Comparison of ENCODE assay signal across 12 cellular contexts in the genomic region with DNA sequence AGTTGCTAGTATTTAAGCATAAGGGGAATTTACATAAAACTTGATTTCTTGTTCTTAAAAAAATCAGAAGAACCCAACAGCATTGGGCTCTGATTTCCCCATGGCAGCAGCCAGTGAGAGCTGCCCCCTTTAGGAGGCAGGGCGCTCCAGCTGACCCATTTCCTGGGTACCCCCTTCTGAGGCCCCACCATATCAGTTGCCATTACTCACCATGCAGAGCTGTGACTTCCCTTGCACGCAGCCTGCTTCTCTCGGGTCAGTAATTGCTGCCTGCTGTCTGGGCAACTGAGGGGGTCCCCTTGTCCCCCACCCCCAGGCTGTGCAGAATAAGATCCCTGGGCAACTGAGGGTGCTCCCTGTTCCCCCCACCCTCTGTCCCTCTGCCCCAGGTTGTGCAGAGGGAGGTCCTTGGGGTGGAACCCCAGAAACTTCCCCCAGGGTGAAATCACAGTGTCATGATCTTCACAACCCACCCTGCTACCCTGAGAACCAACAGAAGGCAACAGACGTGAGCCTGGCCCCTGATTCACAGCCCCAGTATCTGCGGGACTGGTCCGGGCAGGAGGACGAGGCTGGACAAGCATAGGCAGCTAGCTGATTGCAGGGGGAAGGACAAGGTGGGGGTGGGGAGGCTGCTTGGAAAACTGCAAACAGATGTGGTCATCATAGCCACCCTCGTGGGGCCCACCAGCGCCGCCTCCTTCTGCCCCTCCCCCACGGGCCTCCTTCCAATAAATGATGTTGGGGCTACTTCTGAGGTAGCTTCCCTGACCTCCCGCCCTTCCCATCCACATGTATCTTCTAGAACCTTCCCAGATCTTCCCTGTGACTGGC. TPM values are rescaled to one million over a fixed set of nuclear protein-coding genes. Genes with fewer than 3 reads are reported as not detected.
DNase-seq lines count a peak whose midpoint lies in the region; ATAC-seq and TF ChIP-seq lines count a peak whose summit lies in the region.
"Had no signal": no experiment of that assay in that cellular context is flagged by ENCODE, and none has a peak within 500 bp of the region (broad histone marks: within the 10 kb centered on the region; RNA-seq: fewer than 3 reads in every experiment).

No MANE protein-coding gene starts in this region.

- peak overlapping the region; percentile 54 for H3K27ac ChIP-seq in left ventricle myocardium inferior (replicated peaks)

- H3K27me3 Mint-ChIP-seq in brain: no peaks in the 10 kb centered on the region
- H3K27me3 Mint-ChIP-seq in stimulated activated memory B cell treated with anti-CD40 and anti-IgM and Interleukin-4, amounts not matched to agents 10 μg/mL and 1 μg/mL and 100 μg/mL, for 72 hours: peaks cover 48% of the 10 kb centered on the region

- DNase-seq in HPDE6-E6E7 (ENCODE audit: extremely low spot score): peak; percentile 71
- peak; percentile 46 for DNase-seq in left ventricle myocardium inferior
- no peak for DNase-seq in activated effector memory CD4-positive, alpha-beta T cell treated with anti-CD3 and anti-CD28 coated beads, Interleukin-2, amount 50 U/mL, for 16 hours
- no peak for DNase-seq in H4 (ENCODE audit: low spot score)
- DNase-seq in epidermal melanocyte (ENCODE audit: insufficient read length, low spot score): no peak
- no peak for DNase-seq in NCI-H1092 (lab: John Stamatoyannopoulos, UW)
- DNase-seq: activated CD4-positive, alpha-beta T cell treated with anti-CD3 and anti-CD28 coated beads, Interleukin-2, amount 50 U/mL, for 4 hours; body of pancreas; MM.1S; T-helper 17 cell had no signal

- no peaks in the 10 kb centered on the region for H3K36me3 Mint-ChIP-seq in brain
- no peaks in the 10 kb centered on the region for H3K36me3 Mint-ChIP-seq in stimulated activated memory B cell treated with anti-CD40 and anti-IgM and Interleukin-4, amounts not matched to agents 10 μg/mL and 1 μg/mL and 100 μg/mL, for 72 hours

- H3K4me1 Mint-ChIP-seq in brain: peaks cover 53% of the 10 kb centered on the region
- no peaks in the 10 kb centered on the region for H3K4me1 Mint-ChIP-seq in stimulated activated memory B cell treated with anti-CD40 and anti-IgM and Interleukin-4, amounts not matched to agents 10 μg/mL and 1 μg/mL and 100 μg/mL, for 72 hours
- H3K4me1 Mint-ChIP-seq: T-helper 17 cell had no signal

- H3K4me1 ChIP-seq in left ventricle myocardium inferior: peaks cover 34% of the 10 kb centered on the region
- H3K4me1 ChIP-seq: body of pancreas had no signal

- ATAC-seq in stimulated activated memory B cell treated with anti-CD40 and anti-IgM and Interleukin-4, amounts not matched to agents 10 μg/mL and 1 μg/mL and 100 μg/mL, for 72 hours: peak; percentile 41
- ATAC-seq: body of pancreas, T-helper 17 cell had no signal

- H3K27me3 ChIP-seq in left ventricle myocardium inferior (ENCODE audit: low read depth): no peaks in the 10 kb centered on the region
- H3K27me3 ChIP-seq: body of pancreas had no signal

- H3K27ac Mint-ChIP-seq in brain: peak overlapping the region; percentile 12 to 97 (median 91)
- no peak overlapping the region for H3K27ac Mint-ChIP-seq in stimulated activated memory B cell treated with anti-CD40 and anti-IgM and Interleukin-4, amounts not matched to agents 10 μg/mL and 1 μg/mL and 100 μg/mL, for 72 hours
- H3K27ac Mint-ChIP-seq: T-helper 17 cell had no signal

- intact Hi-C loops in left ventricle myocardium inferior (cut with micrococcal nuclease): no loop called here

- peaks cover 0 to 7% (median 3%) of the 10 kb centered on the region in 5 experiments for H3K9me3 Mint-ChIP-seq in brain
- no peaks in the 10 kb centered on the region for H3K9me3 Mint-ChIP-seq in stimulated activated memory B cell treated with anti-CD40 and anti-IgM and Interleukin-4, amounts not matched to agents 10 μg/mL and 1 μg/mL and 100 μg/mL, for 72 hours

- no peaks in the 10 kb centered on the region for H3K36me3 ChIP-seq in left ventricle myocardium inferior

- H3K4me3 Mint-ChIP-seq in brain: peak overlapping the region in 2 of 5 experiments; percentile 35 to 49
- H3K4me3 Mint-ChIP-seq in stimulated activated memory B cell treated with anti-CD40 and anti-IgM and Interleukin-4, amounts not matched to agents 10 μg/mL and 1 μg/mL and 100 μg/mL, for 72 hours: no peak overlapping the region
- H3K4me3 Mint-ChIP-seq: T-helper 17 cell had no signal

- no peak overlapping the region for H3K4me3 ChIP-seq in left ventricle myocardium inferior
- H3K4me3 ChIP-seq: body of pancreas had no signal

- no peak for TF ChIP-seq CTCF in brain (conservative IDR thresholded peaks at IDR 0.05)
- TF ChIP-seq CTCF in left ventricle myocardium inferior (IDR thresholded peaks at IDR 0.05; ENCODE audit: borderline replicate concordance): no peak

- H3K9me3 ChIP-seq in left ventricle myocardium inferior (replicated peaks): peaks cover 4% of the 10 kb centered on the region
- H3K9me3 ChIP-seq: body of pancreas had no signal

RNA-seq across cellular contexts. Expression of gene CDC42EP4, which starts 12.0 kb away (rescaled TPM):
- polyA plus RNA-seq in brain (ENCODE audit: insufficient read depth, low read depth, low replicate concordance): 110 TPM
- total RNA-seq in left ventricle myocardium inferior: 34.0 TPM
- total RNA-seq in H4 (2014; rRNA removed; shearing (Covaris generic)): 29.8 and 30.9 TPM in 2 replicates

Comparison
In these comparisons a context has a peak if more than half of its experiments do, and no peak if none do; other contexts are left out.
1. DNase-seq: peak in HPDE6-E6E7 (single experiment) and left ventricle myocardium inferior (single experiment); none in activated effector memory CD4-positive, alpha-beta T cell treated with anti-CD3 and anti-CD28 coated beads, Interleukin-2, amount 50 U/mL, for 16 hours (single experiment), H4 (single experiment), epidermal melanocyte (single experiment) and NCI-H1092 (single experiment).